In genomic region chr3:115381931-115382330, GRCh38 we compare ENCODE assay signal across 14 cellular contexts.
A peak's percentile ranks its signal among the peaks of the same experiment; 100 is the strongest.
DNase-seq lines count a peak whose midpoint lies in the region; ATAC-seq and TF ChIP-seq lines count a peak whose summit lies in the region.
"Had no signal": no experiment of that assay in that cellular context is flagged by ENCODE, and none has a peak within 500 bp of the region (broad histone marks: within the 10 kb centered on the region; RNA-seq: fewer than 3 reads in every experiment).

No MANE protein-coding gene starts in this region.

- DNase-seq in left ventricle myocardium inferior (no peak), right cardiac atrium (no peak), brain microvascular endothelial cell (no peak), fibroblast of pulmonary artery (ENCODE audit: low read depth) (peak; percentile 31), cortex of kidney (lab: John Stamatoyannopoulos, UW) (no peak)
- DNase-seq in stimulated activated naive CD8-positive, alpha-beta T cell treated with anti-CD3 and anti-CD28 coated beads, Interleukin-15, amount 100 ng/mL, for 72 hours = no peak
- DNase-seq: 8988T; ACHN; Calu3; CD4-positive, alpha-beta T cell; DMS 273 treated with DMSO at 0.1 percent for 48 hours had no signal

- H3K27me3 ChIP-seq in left ventricle myocardium inferior (ENCODE audit: low read depth) (no peaks in the 10 kb centered on the region), right cardiac atrium (ENCODE audit: control insufficient read depth, insufficient read depth) (no peaks in the 10 kb centered on the region), brain microvascular endothelial cell (replicated peaks) (no peaks in the 10 kb centered on the region)

- H3K27ac ChIP-seq in left ventricle myocardium inferior (replicated peaks) (peak overlapping the region; percentile 47), right cardiac atrium (ENCODE audit: low read length) (no peak overlapping the region), brain microvascular endothelial cell (peak overlapping the region; percentile 64)

- no peak overlapping the region for H3K4me3 Mint-ChIP-seq in stimulated activated naive CD8-positive, alpha-beta T cell treated with anti-CD3 and anti-CD28 coated beads, Interleukin-15, amount 100 ng/mL, for 72 hours
- H3K4me3 Mint-ChIP-seq: B cell; CD4-positive, alpha-beta T cell had no signal

- no peak for TF ChIP-seq CTCF in left ventricle myocardium inferior (IDR thresholded peaks at IDR 0.05; ENCODE audit: borderline replicate concordance)
- TF ChIP-seq CTCF in brain microvascular endothelial cell (IDR thresholded peaks at IDR 0.05; ENCODE audit: low read depth, low read length, missing control alignments) = no peak
- TF ChIP-seq CTCF in fibroblast of pulmonary artery (IDR thresholded peaks at IDR 0.05; ENCODE audit: low read length, missing control alignments) = no peak

- no peaks in the 10 kb centered on the region for H3K4me1 Mint-ChIP-seq in stimulated activated naive CD8-positive, alpha-beta T cell treated with anti-CD3 and anti-CD28 coated beads, Interleukin-15, amount 100 ng/mL, for 72 hours
- H3K4me1 Mint-ChIP-seq: B cell had no signal

- H3K36me3 ChIP-seq in left ventricle myocardium inferior = no peaks in the 10 kb centered on the region
- H3K36me3 ChIP-seq in brain microvascular endothelial cell (replicated peaks) = no peaks in the 10 kb centered on the region
- H3K36me3 ChIP-seq: HAP-1 had no signal

- H3K27ac Mint-ChIP-seq in stimulated activated naive CD8-positive, alpha-beta T cell treated with anti-CD3 and anti-CD28 coated beads, Interleukin-15, amount 100 ng/mL, for 72 hours = no peak overlapping the region
- H3K27ac Mint-ChIP-seq: B cell; CD4-positive, alpha-beta T cell had no signal

- WGBS in right cardiac atrium = 24% methylated on average over 1 of the region's 1 CpG

- intact Hi-C loops in left ventricle myocardium inferior (cut with micrococcal nuclease) (no loop called here), right cardiac atrium (cut with DNase I) (no loop called here)

- in situ Hi-C loops in brain microvascular endothelial cell (cut with HindIII; ENCODE audit: low pct_ligation_motif_present, low sequenced_read_pairs) = no loop called here

- H3K4me1 ChIP-seq in left ventricle myocardium inferior = peaks cover 20% of the 10 kb centered on the region
- H3K4me1 ChIP-seq in right cardiac atrium (ENCODE audit: control insufficient read depth, insufficient read depth, low read length) = peaks cover 2% of the 10 kb centered on the region
- H3K4me1 ChIP-seq: HAP-1 had no signal

- peaks cover 6% of the 10 kb centered on the region for H3K9me3 ChIP-seq in left ventricle myocardium inferior (replicated peaks)
- no peaks in the 10 kb centered on the region for H3K9me3 ChIP-seq in right cardiac atrium (ENCODE audit: control insufficient read depth, low read length)
- H3K9me3 ChIP-seq: HAP-1 had no signal

- ATAC-seq in right cardiac atrium = no peak
- ATAC-seq in GM21576 (IDR thresholded peaks at IDR 0.05; ENCODE audit: unreplicated experiment) = no peak
- no peak for ATAC-seq in stimulated activated naive CD8-positive, alpha-beta T cell treated with anti-CD3 and anti-CD28 coated beads, Interleukin-15, amount 100 ng/mL, for 72 hours

- no peaks in the 10 kb centered on the region for H3K9me3 Mint-ChIP-seq in stimulated activated naive CD8-positive, alpha-beta T cell treated with anti-CD3 and anti-CD28 coated beads, Interleukin-15, amount 100 ng/mL, for 72 hours
- H3K9me3 Mint-ChIP-seq: CD4-positive, alpha-beta T cell had no signal

- H3K4me3 ChIP-seq in left ventricle myocardium inferior (no peak overlapping the region), right cardiac atrium (ENCODE audit: low read length) (no peak overlapping the region), brain microvascular endothelial cell (ENCODE audit: low read depth, low read length) (no peak overlapping the region), fibroblast of pulmonary artery (replicated peaks; ENCODE audit: low read depth, low read length) (no peak overlapping the region)
- H3K4me3 ChIP-seq: HAP-1 had no signal

- no peaks in the 10 kb centered on the region for H3K27me3 Mint-ChIP-seq in stimulated activated naive CD8-positive, alpha-beta T cell treated with anti-CD3 and anti-CD28 coated beads, Interleukin-15, amount 100 ng/mL, for 72 hours
- H3K27me3 Mint-ChIP-seq: B cell; CD4-positive, alpha-beta T cell had no signal
